Comparison of ENCODE assay signal across 9 cellular contexts in genomic region chr5:76849767-76850291, GRCh38. TPM values are rescaled to one million over a fixed set of nuclear protein-coding genes. Genes with fewer than 3 reads are reported as not detected.
DNase-seq lines count a peak whose midpoint lies in the region; ATAC-seq and TF ChIP-seq lines count a peak whose summit lies in the region.
"Had no signal": no experiment of that assay in that cellular context is flagged by ENCODE, and none has a peak within 500 bp of the region (broad histone marks: within the 10 kb centered on the region; RNA-seq: fewer than 3 reads in every experiment).

Gene S100Z (plus strand): TSS chr5:76850014. CDS start chr5:76875360, 25,346 bp downstream.

- ATAC-seq in activated CD4-positive, CD25-positive, alpha-beta regulatory T cell treated with anti-CD3 and anti-CD28 coated beads, Interleukin-2, amount 50 U/mL, for 24 hours = peak; percentile 90

- H3K4me1 ChIP-seq in thyroid gland (no peaks in the 10 kb centered on the region), tibial nerve (peaks cover 0 to 2% (median 0%) of the 10 kb centered on the region in 4 donors)

- DNase-seq in choroid plexus epithelial cell (ENCODE audit: low read depth) = peak; percentile 80
- DNase-seq in stimulated activated CD4-positive, alpha-beta T cell treated with anti-CD3 and anti-CD28 coated beads, Interleukin-2, amount 100 ng/mL, for 24 hours = peak; percentile 44 to 48
- DNase-seq in thyroid gland = no peak
- DNase-seq in tibial nerve (ENCODE audit: low spot score in 2 of 2) = no peak
- no peak for DNase-seq in hepatic stellate cell (ENCODE audit: low spot score)
- no peak for DNase-seq in NCI-H510A treated with DMSO at 0.1 percent for 48 hours (lab: John Stamatoyannopoulos, UW)

- H3K36me3 ChIP-seq in thyroid gland (no peaks in the 10 kb centered on the region), tibial nerve (no peaks in the 10 kb centered on the region)

- 75% methylated on average over 11 of the region's 11 CpGs for WGBS in thyroid gland, 2 donors
- 70 to 77% methylated on average over 11 of the region's 11 CpGs for WGBS in tibial nerve, 2 donors

- no peaks in the 10 kb centered on the region for H3K9me3 Mint-ChIP-seq in IgD-negative memory B cell

- peak within 1 kb of the TSS; percentile 16 to 88 (median 56) for H3K4me3 Mint-ChIP-seq in IgD-negative memory B cell

- no peak within 1 kb of the TSS for H3K27ac ChIP-seq in thyroid gland
- H3K27ac ChIP-seq in tibial nerve = peak within 1 kb of the TSS in 1 of 4 donors; percentile 44

- H3K9me3 ChIP-seq in thyroid gland = no peaks in the 10 kb centered on the region
- no peaks in the 10 kb centered on the region for H3K9me3 ChIP-seq in tibial nerve

- H3K27ac Mint-ChIP-seq in IgD-negative memory B cell = peak within 1 kb of the TSS in 2 of 3 donors; percentile 13 to 60

- peaks cover 17 to 32% (median 30%) of the 10 kb centered on the region in 3 donors for H3K4me1 Mint-ChIP-seq in IgD-negative memory B cell

- TF ChIP-seq CTCF in choroid plexus epithelial cell (conservative IDR thresholded peaks at IDR 0.05; ENCODE audit: low read depth, low read length) (peak; percentile 30), thyroid gland (IDR thresholded peaks at IDR 0.05) (no peak), tibial nerve (IDR thresholded peaks at IDR 0.05) (no peak)

- H3K27me3 Mint-ChIP-seq in IgD-negative memory B cell = peaks cover 1% of the 10 kb centered on the region

- H3K4me3 ChIP-seq in choroid plexus epithelial cell (ENCODE audit: low read depth, low read length) = no peak within 1 kb of the TSS
- no peak within 1 kb of the TSS for H3K4me3 ChIP-seq in thyroid gland (replicated peaks in 1 of 3)
- no peak within 1 kb of the TSS for H3K4me3 ChIP-seq in tibial nerve

- peaks cover 5% of the 10 kb centered on the region for H3K36me3 Mint-ChIP-seq in IgD-negative memory B cell

- TF ChIP-seq EP300 in tibial nerve (IDR thresholded peaks at IDR 0.05) = no peak

- H3K27me3 ChIP-seq in thyroid gland (no peaks in the 10 kb centered on the region), tibial nerve (no peaks in the 10 kb centered on the region)

- TF ChIP-seq POLR2A in thyroid gland (IDR thresholded peaks at IDR 0.05) (no peak), tibial nerve (IDR thresholded peaks at IDR 0.05) (no peak)

- intact Hi-C loops in thyroid gland (cut with DNase I) = no loop called here

RNA-seq across cellular contexts. Expression of gene S100Z, which starts in this region (rescaled TPM):
- polyA plus RNA-seq in IgD-negative memory B cell = 5.3 TPM
- not detected for total RNA-seq in thyroid gland
- 1 to 10 TPM in 1 of 4 donors, not detected in 3; 3.0 TPM for total RNA-seq in tibial nerve
- total RNA-seq: glomerular endothelial cell had no signal

Comparison
In these comparisons a context has a peak if more than half of its experiments do, and no peak if none do; other contexts are left out.
1. DNase-seq: peak in choroid plexus epithelial cell (single experiment) and stimulated activated CD4-positive, alpha-beta T cell treated with anti-CD3 and anti-CD28 coated beads, Interleukin-2, amount 100 ng/mL, for 24 hours (2 of 2); none in thyroid gland (0 of 2), tibial nerve (0 of 2), hepatic stellate cell (single experiment) and NCI-H510A treated with DMSO at 0.1 percent for 48 hours (single experiment).